15 cellular contexts compared by ENCODE assay signal in the genomic region with DNA sequence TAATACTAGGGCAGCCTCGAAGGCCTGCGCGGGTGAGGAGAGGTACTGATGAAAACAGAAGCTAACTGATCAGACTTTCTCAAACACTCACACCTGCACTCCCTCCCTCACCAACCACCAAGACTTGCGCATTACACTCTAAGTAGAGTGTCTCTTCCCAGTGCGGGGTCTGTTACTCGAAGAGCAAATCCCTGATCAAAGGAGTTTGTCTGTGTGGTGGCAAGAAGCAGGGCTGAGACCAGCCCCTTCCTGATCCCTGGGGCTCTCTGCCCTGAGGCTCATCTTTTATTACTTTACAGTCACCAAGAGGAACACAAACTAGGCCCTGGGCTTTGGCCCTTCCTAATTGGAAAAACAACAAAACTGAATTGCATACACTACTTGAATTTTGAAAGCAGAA.
"Had no signal": no experiment of that assay in that cellular context is flagged by ENCODE, and none has a peak within 500 bp of the region (broad histone marks: within the 10 kb centered on the region; RNA-seq: fewer than 3 reads in every experiment).

No MANE protein-coding gene starts in this region.

- H3K27ac Mint-ChIP-seq: activated CD8-positive, alpha-beta T cell treated with anti-CD3 and anti-CD28 coated beads for 36 hours; activated naive CD8-positive, alpha-beta T cell treated with anti-CD3 and anti-CD28 coated beads, Interleukin-2, amount 50 U/mL, for 24 hours; activated T-helper 1 cell treated with anti-CD3 and anti-CD28 coated beads, Interleukin-12 subunit alpha, Interleukin-12 subunit beta, Interleukin-2, Interleukin-4 antibody, amounts not matched to agents 30 ng/mL and 10 ng/mL and 1 ng/mL, durations not matched to agents 14 hours and 24 hours and 36 hours had no signal

- DNase-seq: activated CD4-positive, alpha-beta T cell treated with anti-CD3 and anti-CD28 coated beads for 4 hours; activated CD8-positive, alpha-beta memory T cell treated with anti-CD3 and anti-CD28 coated beads, Interleukin-2, amount 50 U/mL, for 4 hours; activated CD8-positive, alpha-beta T cell treated with anti-CD3 and anti-CD28 coated beads for 36 hours; activated naive CD4-positive, alpha-beta T cell; activated naive CD8-positive, alpha-beta T cell treated with anti-CD3 and anti-CD28 coated beads, Interleukin-2, amount 50 U/mL, for 24 hours; heart right ventricle; kidney; left ventricle myocardium superior; stimulated activated CD4-positive, alpha-beta T cell treated with anti-CD3 and anti-CD28 coated beads, Interleukin-12 subunit alpha, Interleukin-12 subunit beta, amount 100 ng/mL, for 4 hours; stimulated activated naive CD4-positive, alpha-beta T cell treated with Interleukin-2 at 50 U/mL for 16 hours; T1000; WERI-Rb-1 had no signal

- H3K4me3 ChIP-seq: ascending aorta, heart right ventricle had no signal

- H3K9me3 Mint-ChIP-seq: activated CD8-positive, alpha-beta T cell treated with anti-CD3 and anti-CD28 coated beads for 36 hours; activated naive CD8-positive, alpha-beta T cell treated with anti-CD3 and anti-CD28 coated beads, Interleukin-2, amount 50 U/mL, for 24 hours; activated T-helper 1 cell treated with anti-CD3 and anti-CD28 coated beads, Interleukin-12 subunit alpha, Interleukin-12 subunit beta, Interleukin-2, Interleukin-4 antibody, amounts not matched to agents 30 ng/mL and 10 ng/mL and 1 ng/mL, durations not matched to agents 14 hours and 24 hours and 36 hours had no signal

- H3K9me3 ChIP-seq: ascending aorta, heart right ventricle had no signal

- H3K27ac ChIP-seq: ascending aorta, heart right ventricle, WERI-Rb-1 had no signal

- H3K4me1 ChIP-seq: ascending aorta had no signal

- H3K36me3 ChIP-seq: ascending aorta, heart right ventricle, WERI-Rb-1 had no signal

- H3K4me3 Mint-ChIP-seq: activated CD8-positive, alpha-beta T cell treated with anti-CD3 and anti-CD28 coated beads for 36 hours; activated naive CD8-positive, alpha-beta T cell treated with anti-CD3 and anti-CD28 coated beads, Interleukin-2, amount 50 U/mL, for 24 hours; activated T-helper 1 cell treated with anti-CD3 and anti-CD28 coated beads, Interleukin-12 subunit alpha, Interleukin-12 subunit beta, Interleukin-2, Interleukin-4 antibody, amounts not matched to agents 30 ng/mL and 10 ng/mL and 1 ng/mL, durations not matched to agents 14 hours and 24 hours and 36 hours had no signal

- H3K27me3 ChIP-seq: ascending aorta, heart right ventricle had no signal

- ATAC-seq: activated CD8-positive, alpha-beta T cell treated with anti-CD3 and anti-CD28 coated beads for 36 hours; activated naive CD8-positive, alpha-beta T cell treated with anti-CD3 and anti-CD28 coated beads, Interleukin-2, amount 50 U/mL, for 24 hours; heart right ventricle; left ventricle myocardium superior; sciatic nerve had no signal
